Comparison of ENCODE assay signal across 9 cellular contexts in genomic region chr6:37257320-37257633, GRCh38. TPM values are rescaled to one million over a fixed set of nuclear protein-coding genes. Genes with fewer than 3 reads are reported as not detected.
DNase-seq lines count a peak whose midpoint lies in the region; ATAC-seq and TF ChIP-seq lines count a peak whose summit lies in the region.
"Had no signal": no experiment of that assay in that cellular context is flagged by ENCODE, and none has a peak within 500 bp of the region (broad histone marks: within the 10 kb centered on the region; RNA-seq: fewer than 3 reads in every experiment).

No MANE protein-coding gene starts in this region.

- H3K9me3 ChIP-seq in mucosa of rectum (ENCODE audit: control insufficient read depth in 2 of 2, low read length in 2 of 2) = no peaks in the 10 kb centered on the region
- H3K9me3 ChIP-seq: thyroid gland had no signal

- POLR2A ChIA-PET in AG04449 (lab: Yijun Ruan, JAX) = interaction anchor here (1.4 to 2.1 kb wide), 2 partner anchors 12 to 15 kb away, joined by 7 to 11 read pairs; no protein-coding TSS in a partner anchor

- H3K27me3 Mint-ChIP-seq in chondrocyte (ENCODE audit: low read depth) = no peaks in the 10 kb centered on the region

- H3K27ac Mint-ChIP-seq in chondrocyte (ENCODE audit: unreplicated experiment) = peak overlapping the region; percentile 96

- no peaks in the 10 kb centered on the region for H3K9me3 Mint-ChIP-seq in chondrocyte (ENCODE audit: low read depth)

- H3K4me3 ChIP-seq in AG04449 (ENCODE audit: low read depth, low read length) = peak overlapping the region; percentile 93
- H3K4me3 ChIP-seq in KMS-11 (IDR thresholded peaks at IDR 0.05; ENCODE audit: insufficient read depth, low read depth, low read length) = no peak overlapping the region
- H3K4me3 ChIP-seq in mucosa of rectum (ENCODE audit: low read length in 2 of 2) = peak overlapping the region; percentile 93 to 99

- H3K9ac ChIP-seq in KMS-11 (no peak overlapping the region), mucosa of rectum (ENCODE audit: low read depth in 1 of 2, low read length in 2 of 2) (peak overlapping the region in 1 of 2 donors; percentile 94)

- TF ChIP-seq CTCF in AG04449 (IDR thresholded peaks at IDR 0.05; ENCODE audit: insufficient read depth, low read length, missing control alignments) = no peak
- TF ChIP-seq CTCF in KMS-11 (conservative IDR thresholded peaks at IDR 0.05; ENCODE audit: low read depth, low read length) = no peak
- TF ChIP-seq CTCF in chondrocyte (IDR thresholded peaks at IDR 0.05) = no peak

- H3K36me3 ChIP-seq in KMS-11 (ENCODE audit: insufficient read depth) = no peaks in the 10 kb centered on the region
- H3K36me3 ChIP-seq in mucosa of rectum (ENCODE audit: control insufficient read depth in 2 of 2, insufficient read depth in 2 of 2, low read length in 2 of 2) = no peaks in the 10 kb centered on the region
- H3K36me3 ChIP-seq: thyroid gland had no signal

- CTCF ChIA-PET in AG04449 (lab: Yijun Ruan, JAX) = interaction anchor here (1.8 kb wide), 1 partner anchor 69 kb away, joined by 7 read pairs; no protein-coding TSS in a partner anchor

- H2AFZ ChIP-seq in KMS-11 (ENCODE audit: low read depth) = peak overlapping the region; percentile 96; the same call in 1 of the 2 replicates

- peaks cover 41% of the 10 kb centered on the region for H3K4me1 ChIP-seq in KMS-11 (ENCODE audit: low read depth, poor library complexity, severe bottlenecking)
- H3K4me1 ChIP-seq in mucosa of rectum (ENCODE audit: control insufficient read depth in 2 of 2, insufficient read depth in 2 of 2, low read length in 2 of 2) = peaks cover 6 to 19% of the 10 kb centered on the region in 2 donors

- ATAC-seq in GM18502 (IDR thresholded peaks at IDR 0.05; ENCODE audit: poor library complexity, unreplicated experiment) = no peak
- ATAC-seq in GM18870 (IDR thresholded peaks at IDR 0.05; ENCODE audit: unreplicated experiment) = no peak

- DNase-seq in AG04449 (ENCODE audit: low read depth, low spot score) (no peak), chondrocyte (ENCODE audit: low spot score) (no peak), activated gamma-delta T cell (lab: John Stamatoyannopoulos, UW) (no peak)
- no peak for DNase-seq in activated CD4-positive, alpha-beta T cell treated with anti-CD3 and anti-CD28 coated beads, Interleukin-2, amount 50 U/mL, for 4 hours

- H3K27me3 ChIP-seq in KMS-11 (ENCODE audit: insufficient read depth, low read depth) = peaks cover 5% of the 10 kb centered on the region; the same call in 1 of the 2 replicates
- H3K27me3 ChIP-seq in mucosa of rectum (ENCODE audit: control insufficient read depth in 2 of 2, insufficient read depth in 2 of 2, low read length in 2 of 2) = no peaks in the 10 kb centered on the region
- H3K27me3 ChIP-seq: thyroid gland had no signal

- H3K4me3 Mint-ChIP-seq in chondrocyte (ENCODE audit: unreplicated experiment) = peak overlapping the region; percentile 96

- H3K79me2 ChIP-seq in KMS-11 (ENCODE audit: insufficient read depth, low read depth) = peaks cover 9% of the 10 kb centered on the region; the same call in 1 of the 2 replicates

- H4K20me1 ChIP-seq in KMS-11 (ENCODE audit: insufficient read depth) = no peaks in the 10 kb centered on the region

- no peak overlapping the region for H3K27ac ChIP-seq in KMS-11
- no peak overlapping the region for H3K27ac ChIP-seq in mucosa of rectum (ENCODE audit: low read depth in 2 of 2, low read length in 2 of 2)

- peaks cover 33% of the 10 kb centered on the region for H3K4me1 Mint-ChIP-seq in chondrocyte (ENCODE audit: low read depth)

- H3K4me2 ChIP-seq in KMS-11 = peak overlapping the region; percentile 41; the same call in 1 of the 2 replicates

- no peaks in the 10 kb centered on the region for H3K36me3 Mint-ChIP-seq in chondrocyte (ENCODE audit: low read depth)

RNA-seq across cellular contexts. Expression of gene TBC1D22B, which starts 0.3 kb away (rescaled TPM):
- total RNA-seq in chondrocyte = 10.9 to 11.5 TPM (median 10.9 TPM) in 3 replicates

RNA-seq across cellular contexts. Expression of gene TMEM217, which starts 0.7 kb away (rescaled TPM):
- total RNA-seq in chondrocyte = 1.8 to 4.5 TPM (median 4.0 TPM) in 3 replicates
